ENCODE assay signal across 15 cellular contexts in the genomic region with DNA sequence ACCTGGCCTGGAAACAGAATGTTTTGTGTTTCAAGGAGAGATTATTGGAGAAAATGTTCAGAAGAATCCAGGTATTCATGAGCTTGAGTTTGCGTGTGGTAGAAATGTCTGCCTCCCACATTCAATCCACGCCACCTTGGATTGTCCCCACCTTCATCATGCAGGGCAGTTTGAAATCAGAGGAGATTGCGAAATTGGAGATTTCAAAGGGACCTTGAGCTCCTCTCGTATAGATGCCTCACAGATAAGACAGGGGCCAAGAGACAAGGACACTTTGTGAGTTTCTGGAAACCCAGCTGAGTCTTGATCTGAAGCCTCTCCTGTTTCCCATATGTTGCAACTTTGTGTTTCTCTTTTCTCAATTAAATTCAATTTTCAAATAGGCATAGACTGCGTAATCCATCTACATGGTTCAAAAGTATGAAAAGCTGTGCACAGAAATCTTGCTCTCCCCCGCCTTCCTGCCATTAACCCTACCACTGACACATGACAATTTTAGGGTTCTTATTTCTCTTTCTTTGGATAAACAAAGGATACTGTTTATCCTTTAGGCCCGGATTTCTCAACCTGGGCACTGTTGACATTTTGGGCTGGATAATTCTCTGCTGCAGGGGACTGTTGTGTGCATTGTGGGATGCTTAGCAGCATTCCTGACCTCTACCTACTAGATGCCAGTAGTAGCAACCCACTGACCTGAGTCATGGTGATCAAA. TPM values are rescaled to one million over a fixed set of nuclear protein-coding genes. Genes with fewer than 3 reads are reported as not detected.
DNase-seq lines count a peak whose midpoint lies in the region; TF ChIP-seq lines count a peak whose summit lies in the region.
"Had no signal": no experiment of that assay in that cellular context is flagged by ENCODE, and none has a peak within 500 bp of the region (broad histone marks: within the 10 kb centered on the region; RNA-seq: fewer than 3 reads in every experiment).

No MANE protein-coding gene starts in this region.

- H3K27me3 Mint-ChIP-seq in Caco-2 (ENCODE audit: insufficient read depth, unreplicated experiment), result no peaks in the 10 kb centered on the region
- H3K27me3 Mint-ChIP-seq in osteocyte (ENCODE audit: unreplicated experiment), result no peaks in the 10 kb centered on the region
- H3K27me3 Mint-ChIP-seq: CD4-positive, alpha-beta T cell had no signal

- TF ChIP-seq RAD21 in liver (IDR thresholded peaks at IDR 0.05), result no peak

- peak overlapping the region; percentile 37 for H3K4me3 Mint-ChIP-seq in Caco-2 (ENCODE audit: unreplicated experiment)
- no peak overlapping the region for H3K4me3 Mint-ChIP-seq in osteocyte (ENCODE audit: unreplicated experiment)
- H3K4me3 Mint-ChIP-seq: B cell; CD4-positive, alpha-beta T cell had no signal

- H3K27me3 ChIP-seq in Caco-2 (replicated peaks; ENCODE audit: control insufficient read depth, insufficient read depth, low read length) (no peaks in the 10 kb centered on the region), adrenal gland (no peaks in the 10 kb centered on the region), liver (ENCODE audit: control insufficient read depth in 4 of 4, insufficient read depth in 4 of 4, low read length in 3 of 4) (no peaks in the 10 kb centered on the region), testis (no peaks in the 10 kb centered on the region), H7 (ENCODE audit: control insufficient read depth, insufficient read depth, low read length) (no peaks in the 10 kb centered on the region)

- POLR2A ChIA-PET in Caco-2 (lab: Charles Lee), result interaction anchor here (0.6 kb wide), 2 partner anchors 55 to 71 kb away, joined by 3 read pairs; no protein-coding TSS in a partner anchor

- H3K36me3 Mint-ChIP-seq in Caco-2 (ENCODE audit: insufficient read depth, unreplicated experiment) (peaks cover 13% of the 10 kb centered on the region), osteocyte (ENCODE audit: unreplicated experiment) (no peaks in the 10 kb centered on the region)

- WGBS in adrenal gland, 4 donors, result 51 to 64% (median 57%) methylated on average over 7 of the region's 7 CpGs
- 77% methylated on average over 7 of the region's 7 CpGs for WGBS in liver
- WGBS in testis, 2 donors, result 71 to 77% methylated on average over 7 of the region's 7 CpGs

- BruUV-seq in Caco-2 (replicated peaks; lab: Mats Ljungman, UMichigan), result no TSS peak

- H3K4me3 ChIP-seq in Caco-2 (ENCODE audit: low read depth, low read length) (no peak overlapping the region), NB4 (ENCODE audit: low read depth, low read length) (no peak overlapping the region), adrenal gland (no peak overlapping the region), liver (ENCODE audit: low read depth in 1 of 3, low read length in 3 of 3) (no peak overlapping the region), testis (no peak overlapping the region), H7 (ENCODE audit: insufficient read depth, low read depth, low read length) (no peak overlapping the region)
- H3K4me3 ChIP-seq: GM23248 had no signal

- TF ChIP-seq CTCF in Caco-2 (IDR thresholded peaks at IDR 0.05; ENCODE audit: insufficient read depth in 1 of 2, low read depth in 1 of 2, low read length in 1 of 2, severe bottlenecking in 1 of 2, unreplicated experiment in 1 of 2), result no peak
- no peak for TF ChIP-seq CTCF in NB4 (IDR thresholded peaks at IDR 0.05; ENCODE audit: low read depth, low read length)
- TF ChIP-seq CTCF in adrenal gland (IDR thresholded peaks at IDR 0.05), result no peak
- TF ChIP-seq CTCF in liver (IDR thresholded peaks at IDR 0.05; ENCODE audit: low read depth, low read length, missing input control), result no peak
- no peak for TF ChIP-seq CTCF in testis (IDR thresholded peaks at IDR 0.05)
- no peak for TF ChIP-seq CTCF in osteocyte (IDR thresholded peaks at IDR 0.05)

- H3K36me3 ChIP-seq in Caco-2 (ENCODE audit: control insufficient read depth, insufficient read depth, low read length), result no peaks in the 10 kb centered on the region
- H3K36me3 ChIP-seq in adrenal gland (replicated peaks in 1 of 2), result no peaks in the 10 kb centered on the region
- no peaks in the 10 kb centered on the region for H3K36me3 ChIP-seq in liver (ENCODE audit: control insufficient read depth in 4 of 4, insufficient read depth in 3 of 4, low read depth in 1 of 4, low read length in 3 of 4)
- no peaks in the 10 kb centered on the region for H3K36me3 ChIP-seq in testis (ENCODE audit: low read depth, missing control alignments)
- H3K36me3 ChIP-seq in H7 (replicated peaks; ENCODE audit: control insufficient read depth, insufficient read depth, low read length), result no peaks in the 10 kb centered on the region

- H3K9me3 Mint-ChIP-seq in Caco-2 (ENCODE audit: unreplicated experiment) (no peaks in the 10 kb centered on the region), osteocyte (ENCODE audit: unreplicated experiment) (no peaks in the 10 kb centered on the region)
- H3K9me3 Mint-ChIP-seq: CD4-positive, alpha-beta T cell had no signal

- no peak overlapping the region for H3K9ac ChIP-seq in liver (ENCODE audit: low read depth in 1 of 2, low read length in 2 of 2)
- H3K9ac ChIP-seq: GM23248 had no signal

- peak; percentile 52 to 55 for DNase-seq in Caco-2
- peak; percentile 41 for DNase-seq in NB4 (ENCODE audit: low read depth)
- peak; percentile 26 to 77 (median 58) for DNase-seq in adrenal gland
- DNase-seq in testis, result no peak
- no peak for DNase-seq in osteocyte (ENCODE audit: extremely low spot score, unreplicated experiment)
- DNase-seq in erythroblast (lab: John Stamatoyannopoulos, UW), result no peak
- DNase-seq in H7, result no peak
- DNase-seq: CD4-positive, alpha-beta T cell; GM23248; NCI-H1930; NCI-H2171 treated with DMSO at 0.1 percent for 48 hours; NCI-H510A treated with DMSO at 0.1 percent for 48 hours; SHP77 treated with DMSO at 0.1 percent for 48 hours had no signal

- H3K4me1 ChIP-seq in Caco-2 (peaks cover 46% of the 10 kb centered on the region), adrenal gland (replicated peaks in 1 of 2) (peaks cover 5 to 28% of the 10 kb centered on the region in 2 donors), liver (ENCODE audit: control insufficient read depth in 4 of 4, insufficient read depth in 4 of 4, low read length in 3 of 4) (peaks cover 1 to 15% (median 8%) of the 10 kb centered on the region in 4 donors), testis (no peaks in the 10 kb centered on the region)

- H3K4me1 Mint-ChIP-seq in Caco-2 (ENCODE audit: low read depth, unreplicated experiment) (peaks cover 17% of the 10 kb centered on the region), osteocyte (ENCODE audit: unreplicated experiment) (peaks cover 3% of the 10 kb centered on the region)

- H3K27ac Mint-ChIP-seq in Caco-2 (ENCODE audit: unreplicated experiment) (no peak overlapping the region), osteocyte (ENCODE audit: unreplicated experiment) (no peak overlapping the region)
- H3K27ac Mint-ChIP-seq: B cell; CD4-positive, alpha-beta T cell had no signal

- intact Hi-C loops in Caco-2 (cut with micrococcal nuclease; ENCODE audit: unreplicated experiment), result loop anchor here (1.0 to 2.0 kb wide), 2 partner anchors 15 to 114 kb away; no protein-coding TSS in a partner anchor
- intact Hi-C loops in adrenal gland (cut with DNase I), result no loop called here
- intact Hi-C loops in testis (cut with DNase I; ENCODE audit: low total_unique reads), result no loop called here

- H3K27ac ChIP-seq in adrenal gland (peak overlapping the region in 4 of 5 donors; percentile 10 to 60 (median 44)), liver (ENCODE audit: low read depth in 1 of 2, low read length in 2 of 2) (no peak overlapping the region), testis (no peak overlapping the region)
- H3K27ac ChIP-seq: GM23248 had no signal

- no peaks in the 10 kb centered on the region for H3K9me3 ChIP-seq in Caco-2
- no peaks in the 10 kb centered on the region for H3K9me3 ChIP-seq in adrenal gland (replicated peaks in 1 of 3)
- H3K9me3 ChIP-seq in liver (ENCODE audit: control insufficient read depth in 4 of 4, low read length in 3 of 4), result no peaks in the 10 kb centered on the region
- H3K9me3 ChIP-seq in testis, result no peaks in the 10 kb centered on the region

- CTCF ChIA-PET in Caco-2 (lab: Charles Lee), result interaction anchor here (0.7 to 1.5 kb wide), 6 partner anchors 9 to 115 kb away, joined by 3 to 9 read pairs (median 3); no protein-coding TSS in a partner anchor

- TF ChIP-seq POLR2A in NB4 (IDR thresholded peaks at IDR 0.05; ENCODE audit: extremely low read depth, insufficient read length) (no peak), adrenal gland (IDR thresholded peaks at IDR 0.05) (no peak), testis (IDR thresholded peaks at IDR 0.05) (no peak), erythroblast (IDR thresholded peaks at IDR 0.05; ENCODE audit: low read length) (no peak)

TF ChIP-seq in liver, 16 proteins besides CTCF, POLR2A, EP300 and RAD21:
- TF ChIP-seq TAF1 (conservative IDR thresholded peaks at IDR 0.05) (no peak), FOXA2 (IDR thresholded peaks at IDR 0.05) (peak; percentile 12), HNF4A (conservative IDR thresholded peaks at IDR 0.05) (peak; percentile 15 to 28)
- TF ChIP-seq, protein P1, sequence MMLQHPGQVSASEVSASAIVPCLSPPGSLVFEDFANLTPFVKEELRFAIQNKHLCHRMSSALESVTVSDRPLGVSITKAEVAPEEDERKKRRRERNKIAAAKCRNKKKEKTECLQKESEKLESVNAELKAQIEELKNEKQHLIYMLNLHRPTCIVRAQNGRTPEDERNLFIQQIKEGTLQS (IDR thresholded peaks at IDR 0.05), result no peak

RNA-seq across cellular contexts. Expression of gene CMTM8, which starts 53.8 kb away (rescaled TPM):
- 28.2 and 28.5 TPM in 2 replicates for total RNA-seq in Caco-2 (2022)
- 10 to 100 TPM in 6 of 8 donors, 1 to 10 TPM in 2; 8.2 to 24.1 (median 16.2) TPM for total RNA-seq in adrenal gland
- polyA plus RNA-seq in adrenal gland, result 10 to 100 TPM in 2 of 3 donors, 1 to 10 TPM in 1; 3.3 to 16.6 (median 12.8) TPM
- 1 to 10 TPM; 4.3 to 6.4 TPM for total RNA-seq in liver
- 10 to 100 TPM; 18.6 to 44.6 TPM for polyA plus RNA-seq in liver
- 1 to 10 TPM; 2.5 to 6.8 TPM for total RNA-seq in testis
- polyA plus RNA-seq in testis (ENCODE audit: insufficient read depth, low read depth, low replicate concordance), result 1.8 TPM
- total RNA-seq in osteocyte, result 4.3 and 5.1 TPM in 2 replicates
- total RNA-seq in H7 (2014; rRNA removed; shearing (Covaris generic)), result 1.7 and 4.2 TPM in 2 replicates
- total RNA-seq: GM23248 had no signal
- polyA plus RNA-seq: GM23248 had no signal

Comparison
In these comparisons a context has a peak if more than half of its experiments do, and no peak if none do; other contexts are left out.
1. DNase-seq: peak in Caco-2 (2 of 2), NB4 (single experiment) and adrenal gland (7 of 7); none in testis (single experiment), osteocyte (single experiment), erythroblast (0 of 2) and H7 (single experiment).
2. H3K27ac ChIP-seq: peak in adrenal gland (4 of 5); none in liver (0 of 2) and testis (0 of 2).